Comparison of ENCODE assay signal across 18 cellular contexts in the genomic region with DNA sequence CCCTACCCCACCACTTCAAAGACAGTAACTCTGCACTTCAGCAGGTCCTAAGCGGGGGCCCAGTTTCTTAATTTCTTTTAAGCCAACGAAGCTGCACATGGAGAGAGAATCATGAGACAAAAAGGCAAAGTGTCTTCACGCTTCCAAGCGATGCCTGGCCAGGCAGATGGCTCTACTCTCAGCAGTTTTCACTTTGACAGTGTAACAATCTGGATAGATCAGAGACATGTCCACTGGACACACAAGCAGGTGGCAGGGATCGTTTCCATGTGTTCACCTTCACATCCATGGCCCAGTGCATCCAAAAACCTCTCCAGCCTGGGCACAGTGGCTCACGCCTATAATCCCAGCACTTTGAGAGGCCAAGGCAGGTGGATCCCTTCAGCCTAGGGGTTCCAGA. TPM values are rescaled to one million over a fixed set of nuclear protein-coding genes. Genes with fewer than 3 reads are reported as not detected.
"Had no signal": no experiment of that assay in that cellular context is flagged by ENCODE, and none has a peak within 500 bp of the region (broad histone marks: within the 10 kb centered on the region; RNA-seq: fewer than 3 reads in every experiment).

No MANE protein-coding gene starts in this region.

- DNase-seq: Karpas-422, KG1, MG63, NCI-H1092 treated with DMSO at 0.1 percent for 48 hours, NCI-H1436, NCI-H187, NCI-H2029, NCI-H2081 treated with DMSO at 0.1 percent for 48 hours, NCI-H345, NCI-H446 treated with DMSO at 0.1 percent for 48 hours, NCI-H510A treated with DMSO at 0.1 percent for 48 hours, NCI-H69, NCI-H774, RPMI8226, SHP77 treated with DMSO at 0.1 percent for 48 hours, SJCRH30, T-helper 1 cell had no signal

- H3K27me3 ChIP-seq: MG63 had no signal

- ATAC-seq: SK-N-SH treated with all-trans-retinoic acid at 6 μM for 48 hours had no signal

- H3K27ac ChIP-seq: SJCRH30 had no signal

- H3K9me3 ChIP-seq: MG63, SJCRH30 had no signal

- H3K4me1 ChIP-seq: SJCRH30 had no signal

- H3K36me3 ChIP-seq: MG63, SJCRH30 had no signal

- H3K4me3 ChIP-seq: MG63, SJCRH30 had no signal

RNA-seq across cellular contexts. Expression of gene PPP2R2C, which starts 27.8 kb away (rescaled TPM):
- total RNA-seq: SJCRH30 had no signal
